Comparison of ENCODE assay signal across 8 cellular contexts in the genomic region with DNA sequence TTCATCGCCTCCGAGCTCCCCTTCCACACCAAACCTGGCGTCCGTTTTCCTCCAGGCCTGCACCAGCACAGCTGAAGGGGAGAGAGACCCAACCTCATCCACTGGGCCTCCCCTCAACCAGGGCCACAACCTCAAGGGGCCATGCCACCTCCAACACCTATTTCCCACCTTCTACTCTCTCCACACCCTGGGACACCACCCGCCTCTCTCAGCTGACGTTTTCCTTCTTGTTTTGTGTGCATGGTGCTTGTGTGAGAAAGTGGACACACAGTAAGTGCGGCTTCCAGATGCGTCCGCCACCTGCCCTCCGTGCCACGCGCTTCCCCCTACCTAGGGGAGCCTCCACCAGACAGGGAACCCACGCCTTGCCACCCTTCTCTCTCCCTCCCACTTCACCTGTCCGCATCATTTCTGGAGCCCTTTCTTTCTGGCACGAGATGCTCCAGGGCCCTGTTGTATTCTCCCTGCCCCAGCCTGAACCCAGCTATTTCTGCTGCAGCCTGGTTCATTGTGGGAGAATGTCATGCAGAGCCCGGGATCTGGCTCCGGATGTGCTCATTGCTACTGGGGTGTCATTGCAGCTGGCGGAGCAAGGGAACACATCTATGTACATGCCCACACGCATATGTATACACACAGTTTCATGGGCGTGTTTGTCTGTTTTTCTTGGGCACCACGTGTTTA. TPM values are rescaled to one million over a fixed set of nuclear protein-coding genes. Genes with fewer than 3 reads are reported as not detected.
DNase-seq lines count a peak whose midpoint lies in the region; ATAC-seq and TF ChIP-seq lines count a peak whose summit lies in the region.

No MANE protein-coding gene starts in this region.

- H3K4me1 Mint-ChIP-seq in CD4-positive, CD25-positive, alpha-beta regulatory T cell: peaks cover 12 to 64% (median 41%) of the 10 kb centered on the region in 4 donors
- peaks cover 31% of the 10 kb centered on the region for H3K4me1 Mint-ChIP-seq in neural crest cell

- peak overlapping the region; percentile 80 for H3K9ac ChIP-seq in PC-3 (ENCODE audit: low read length)

- TSS peak; percentile 61 for BruUV-seq in PC-3 (replicated peaks; lab: Mats Ljungman, UMichigan)

- peaks cover 28% of the 10 kb centered on the region for H4K20me1 ChIP-seq in PC-3 (ENCODE audit: low read length)

- H3K9me3 Mint-ChIP-seq in CD4-positive, CD25-positive, alpha-beta regulatory T cell: peaks cover 0 to 2% (median 0%) of the 10 kb centered on the region in 7 donors
- H3K9me3 Mint-ChIP-seq in neural crest cell: no peaks in the 10 kb centered on the region

- H3F3A ChIP-seq in PC-3 (ENCODE audit: low read length, unreplicated experiment): no peaks in the 10 kb centered on the region

- peaks cover 54% of the 10 kb centered on the region for H3K4me1 ChIP-seq in CD4-positive, CD25-positive, alpha-beta regulatory T cell (ENCODE audit: control insufficient read depth, insufficient read depth, low read length, poor library complexity, severe bottlenecking)
- H3K4me1 ChIP-seq in PC-3 (ENCODE audit: insufficient read depth, low read length): peaks cover 46% of the 10 kb centered on the region
- peaks cover 39% of the 10 kb centered on the region for H3K4me1 ChIP-seq in effector memory CD4-positive, alpha-beta T cell (ENCODE audit: control insufficient read depth, insufficient read depth, low read length, poor library complexity, severe bottlenecking)

- CTCF ChIA-PET in PC-3 (lab: Charles Lee): interaction anchor here (0.9 to 1.0 kb wide), 2 partner anchors 14 to 17 kb away, joined by 3 to 6 read pairs; no protein-coding TSS in a partner anchor

- H3K4me3 ChIP-seq in CD4-positive, CD25-positive, alpha-beta regulatory T cell (ENCODE audit: low read depth, low read length): peak overlapping the region; percentile 41
- H3K4me3 ChIP-seq in PC-3 (ENCODE audit: low read length): peak overlapping the region; percentile 76
- peak overlapping the region; percentile 60 for H3K4me3 ChIP-seq in effector memory CD4-positive, alpha-beta T cell (ENCODE audit: insufficient read depth, low read depth, low read length, poor library complexity, severe bottlenecking)

- H3K4me3 Mint-ChIP-seq in CD4-positive, CD25-positive, alpha-beta regulatory T cell: peak overlapping the region; percentile 90 to 100 (median 96)
- H3K4me3 Mint-ChIP-seq in neural crest cell: peak overlapping the region; percentile 92

- POLR2A ChIA-PET in PC-3 (lab: Charles Lee; ENCODE audit: unreplicated experiment): interaction anchor here (0.6 kb wide), 1 partner anchor 158 kb away, joined by 4 read pairs; no protein-coding TSS in a partner anchor

- H3K4me2 ChIP-seq in PC-3 (ENCODE audit: low read length): peak overlapping the region; percentile 99

- H3K27me3 Mint-ChIP-seq in CD4-positive, CD25-positive, alpha-beta regulatory T cell: peaks cover 6% of the 10 kb centered on the region
- peaks cover 11% of the 10 kb centered on the region for H3K27me3 Mint-ChIP-seq in neural crest cell (ENCODE audit: low read depth)

- intact Hi-C loops in PC-3 (cut with micrococcal nuclease): no loop called here

- peaks cover 43% of the 10 kb centered on the region for H3K79me2 ChIP-seq in PC-3 (ENCODE audit: low read length)

- H3K9me3 ChIP-seq in CD4-positive, CD25-positive, alpha-beta regulatory T cell (ENCODE audit: control insufficient read depth in 2 of 2, low read length in 2 of 2): no peaks in the 10 kb centered on the region
- no peaks in the 10 kb centered on the region for H3K9me3 ChIP-seq in PC-3 (ENCODE audit: low read length)
- H3K9me3 ChIP-seq in effector memory CD4-positive, alpha-beta T cell (ENCODE audit: control insufficient read depth, low read length): no peaks in the 10 kb centered on the region

- H3K9me2 ChIP-seq in PC-3 (replicated peaks; ENCODE audit: low read length): no peaks in the 10 kb centered on the region

- peak in 1 of 3 donors; percentile 38 for DNase-seq in CD4-positive, CD25-positive, alpha-beta regulatory T cell
- DNase-seq in PC-3 (no peak), neural crest cell (ENCODE audit: low read depth, low spot score) (no peak), kidney glomerular epithelial cell (lab: John Stamatoyannopoulos, UW) (no peak), H4 (ENCODE audit: low spot score) (no peak), DMS 273 (lab: John Stamatoyannopoulos, UW; ENCODE audit: unreplicated experiment) (no peak), iPS-NIHi11 (ENCODE audit: low spot score) (no peak)
- no peak for DNase-seq in effector memory CD4-positive, alpha-beta T cell

- peak overlapping the region; percentile 71 for H2AFZ ChIP-seq in PC-3 (ENCODE audit: low read length)

- peak overlapping the region; percentile 93 for H3K27ac ChIP-seq in CD4-positive, CD25-positive, alpha-beta regulatory T cell (ENCODE audit: insufficient read depth, low read length, poor library complexity, severe bottlenecking)
- peak overlapping the region; percentile 33 for H3K27ac ChIP-seq in PC-3 (ENCODE audit: low read length)
- peak overlapping the region; percentile 93 for H3K27ac ChIP-seq in effector memory CD4-positive, alpha-beta T cell (ENCODE audit: insufficient read depth, low read length, poor library complexity, severe bottlenecking)

- H3K36me3 ChIP-seq in CD4-positive, CD25-positive, alpha-beta regulatory T cell (ENCODE audit: control insufficient read depth, insufficient read depth, low read length): no peaks in the 10 kb centered on the region
- no peaks in the 10 kb centered on the region for H3K36me3 ChIP-seq in PC-3 (ENCODE audit: low read depth, low read length)
- no peaks in the 10 kb centered on the region for H3K36me3 ChIP-seq in effector memory CD4-positive, alpha-beta T cell (ENCODE audit: control insufficient read depth, insufficient read depth, low read length)

- ATAC-seq in CD4-positive, CD25-positive, alpha-beta regulatory T cell (ENCODE audit: low read depth in 2 of 2): no peak
- ATAC-seq in PC-3: no peak

- H3K27ac Mint-ChIP-seq in CD4-positive, CD25-positive, alpha-beta regulatory T cell: peak overlapping the region; percentile 95 to 96 (median 96)
- peak overlapping the region; percentile 50 for H3K27ac Mint-ChIP-seq in neural crest cell (ENCODE audit: unreplicated experiment)

- TF ChIP-seq CTCF in PC-3 (conservative IDR thresholded peaks at IDR 0.05; ENCODE audit: low read depth, low read length): no peak
- no peak for TF ChIP-seq CTCF in neural crest cell (conservative IDR thresholded peaks at IDR 0.05)

- no peaks in the 10 kb centered on the region for H3K36me3 Mint-ChIP-seq in CD4-positive, CD25-positive, alpha-beta regulatory T cell
- H3K36me3 Mint-ChIP-seq in neural crest cell (ENCODE audit: low read depth): no peaks in the 10 kb centered on the region

- no peaks in the 10 kb centered on the region for H3K27me3 ChIP-seq in CD4-positive, CD25-positive, alpha-beta regulatory T cell (ENCODE audit: control insufficient read depth, insufficient read depth, low read length)
- H3K27me3 ChIP-seq in PC-3 (ENCODE audit: low read length): no peaks in the 10 kb centered on the region
- no peaks in the 10 kb centered on the region for H3K27me3 ChIP-seq in effector memory CD4-positive, alpha-beta T cell (replicated peaks; ENCODE audit: control insufficient read depth, insufficient read depth, low read length, poor library complexity, severe bottlenecking)

RNA-seq across cellular contexts. Expression of gene GNB1, which starts 1.3 kb away (rescaled TPM):
- total RNA-seq in CD4-positive, CD25-positive, alpha-beta regulatory T cell: 242 TPM
- 100 to 1,000 TPM in 2 of 4 donors, 10 to 100 TPM in 2; 47.0 to 106 (median 78.3) TPM for polyA plus RNA-seq in CD4-positive, CD25-positive, alpha-beta regulatory T cell
- total RNA-seq in PC-3 (2014; rRNA removed) (125 and 171 TPM in 2 replicates), neural crest cell (470 and 474 TPM in 2 replicates)
- 75.8 and 79.8 TPM in 2 replicates for total RNA-seq in H4 (2014; rRNA removed; shearing (Covaris generic))

RNA-seq across cellular contexts. Expression of gene CALML6, which starts 22.8 kb away (rescaled TPM):
- not detected for total RNA-seq in CD4-positive, CD25-positive, alpha-beta regulatory T cell
- not detected for polyA plus RNA-seq in CD4-positive, CD25-positive, alpha-beta regulatory T cell
- total RNA-seq in PC-3 (2014; rRNA removed) (1.7 and 3.0 TPM in 2 replicates), neural crest cell (0.57 and 0.63 TPM in 2 replicates)
- not detected in 2 replicates for total RNA-seq in H4 (2014; rRNA removed; shearing (Covaris generic))

RNA-seq across cellular contexts. Expression of gene TMEM52, which starts 26.9 kb away (rescaled TPM):
- total RNA-seq in CD4-positive, CD25-positive, alpha-beta regulatory T cell: 0.62 TPM
- under 1 TPM in 1 of 4 donors, not detected in 3; 0.50 TPM for polyA plus RNA-seq in CD4-positive, CD25-positive, alpha-beta regulatory T cell
- total RNA-seq in PC-3 (2014; rRNA removed) (22.6 and 29.1 TPM in 2 replicates), neural crest cell (3.7 and 4.6 TPM in 2 replicates)
- 0.29 and 1.3 TPM in 2 replicates for total RNA-seq in H4 (2014; rRNA removed; shearing (Covaris generic))

Comparison
In these comparisons a context has a peak if more than half of its experiments do, and no peak if none do; other contexts are left out.
1. H3K27ac ChIP-seq: peak in every context shown above with its lines; median percentile 93 in CD4-positive, CD25-positive, alpha-beta regulatory T cell; 93 in effector memory CD4-positive, alpha-beta T cell; 33 in PC-3.